22 cellular contexts compared by ENCODE assay signal in genomic region chr17:31529841-31530251, GRCh38.
DNase-seq lines count a peak whose midpoint lies in the region; ATAC-seq and TF ChIP-seq lines count a peak whose summit lies in the region.
"Had no signal": no experiment of that assay in that cellular context is flagged by ENCODE, and none has a peak within 500 bp of the region (broad histone marks: within the 10 kb centered on the region; RNA-seq: fewer than 3 reads in every experiment).

No MANE protein-coding gene starts in this region.

- no peak for TF ChIP-seq POLR2A in ovary (IDR thresholded peaks at IDR 0.05)
- TF ChIP-seq POLR2A in spleen (IDR thresholded peaks at IDR 0.05), result no peak

- CTCF ChIA-PET in activated CD4-positive, alpha-beta T cell treated with anti-CD3 and anti-CD28 coated beads, Interleukin-2, amount 10 ng/mL, durations not matched to agents 7 days and 5 days (lab: Charles Lee), result interaction anchor here (1.3 kb wide), 1 partner anchor 46 kb away, joined by 4 read pairs; no protein-coding TSS in a partner anchor
- CTCF ChIA-PET in CD8-positive, alpha-beta memory T cell (lab: Charles Lee), result interaction anchor here (1.6 kb wide), 1 partner anchor 312 kb away, joined by 5 read pairs; no protein-coding TSS in a partner anchor

- intact Hi-C loops in ovary (cut with DNase I), result loop anchor here in 2 of 4 donors (10.0 kb wide), 1 partner anchor 95 kb away; no protein-coding TSS in a partner anchor
- intact Hi-C loops in spleen (cut with DNase I; ENCODE audit: low total_unique reads), result loop anchor here (5.0 kb wide), 1 partner anchor 93 kb away; no protein-coding TSS in a partner anchor

- TF ChIP-seq CTCF in chondrocyte (IDR thresholded peaks at IDR 0.05) (no peak), ovary (IDR thresholded peaks at IDR 0.05) (no peak), spleen (IDR thresholded peaks at IDR 0.05 in 8 of 11, conservative IDR thresholded peaks at IDR 0.05 in 3 of 11) (no peak)

- H3K9me3 ChIP-seq in ovary (no peaks in the 10 kb centered on the region), spleen (no peaks in the 10 kb centered on the region)
- H3K9me3 ChIP-seq in CD8-positive, alpha-beta memory T cell (ENCODE audit: low read length), result no peaks in the 10 kb centered on the region
- H3K9me3 ChIP-seq: BLaER1 had no signal

- H3K27me3 Mint-ChIP-seq in activated CD4-positive, alpha-beta T cell treated with anti-CD3 and anti-CD28 coated beads, Interleukin-2, amount 10 ng/mL, durations not matched to agents 7 days and 5 days, result no peaks in the 10 kb centered on the region
- no peaks in the 10 kb centered on the region for H3K27me3 Mint-ChIP-seq in chondrocyte (ENCODE audit: low read depth)
- no peaks in the 10 kb centered on the region for H3K27me3 Mint-ChIP-seq in CD8-positive, alpha-beta memory T cell
- H3K27me3 Mint-ChIP-seq: B cell had no signal

- H3K27ac ChIP-seq in ovary (peak overlapping the region; percentile 63 to 75), spleen (no peak overlapping the region)
- no peak overlapping the region for H3K27ac ChIP-seq in CD8-positive, alpha-beta memory T cell (ENCODE audit: low read depth, low read length)
- H3K27ac ChIP-seq: 22Rv1, BLaER1, C4-2B had no signal

- DNase-seq in activated CD4-positive, alpha-beta T cell treated with anti-CD3 and anti-CD28 coated beads, Interleukin-2, amount 10 ng/mL, durations not matched to agents 7 days and 5 days, result no peak
- no peak for DNase-seq in activated CD4-positive, alpha-beta T cell treated with anti-CD3 and anti-CD28 coated beads for 4 hours
- DNase-seq in chondrocyte (ENCODE audit: low spot score), result peak; percentile 86
- DNase-seq in ovary, result peak in 1 of 5 donors; percentile 42
- DNase-seq in spleen, result peak; percentile 57
- no peak for DNase-seq in NCI-H226
- DNase-seq in CD8-positive, alpha-beta memory T cell, result no peak
- DNase-seq: CD4-positive, CD25-positive, alpha-beta regulatory T cell; CD8-positive, alpha-beta T cell; DMS 273 treated with DMSO at 0.1 percent for 48 hours; DMS79; EL; GDM1; H9 had no signal

- WGBS in ovary, 3 donors, result 73 to 81% (median 80%) methylated on average over 10 to 12 of the region's 12 CpGs
- 81 to 93% (median 91%) methylated on average over 10 to 12 of the region's 12 CpGs for WGBS in spleen, 5 donors

- H3K4me1 ChIP-seq in ovary (ENCODE audit: insufficient read depth) (peaks cover 9% of the 10 kb centered on the region), spleen (peaks cover 0 to 30% (median 21%) of the 10 kb centered on the region in 6 donors)
- no peaks in the 10 kb centered on the region for H3K4me1 ChIP-seq in CD8-positive, alpha-beta memory T cell (ENCODE audit: insufficient read depth, low read length)

- no peak overlapping the region for H3K4me3 ChIP-seq in ovary
- H3K4me3 ChIP-seq in spleen, result no peak overlapping the region
- no peak overlapping the region for H3K4me3 ChIP-seq in CD8-positive, alpha-beta memory T cell (ENCODE audit: low read length)
- H3K4me3 ChIP-seq: BLaER1, GM12878, GM23338 had no signal

- H3K9me3 Mint-ChIP-seq in activated CD4-positive, alpha-beta T cell treated with anti-CD3 and anti-CD28 coated beads, Interleukin-2, amount 10 ng/mL, durations not matched to agents 7 days and 5 days, result no peaks in the 10 kb centered on the region
- no peaks in the 10 kb centered on the region for H3K9me3 Mint-ChIP-seq in chondrocyte (ENCODE audit: low read depth)
- H3K9me3 Mint-ChIP-seq in CD8-positive, alpha-beta memory T cell, result no peaks in the 10 kb centered on the region
- H3K9me3 Mint-ChIP-seq: CD4-positive, CD25-positive, alpha-beta regulatory T cell; CD8-positive, alpha-beta T cell; GM23338; H9 had no signal

- POLR2A ChIA-PET in activated CD4-positive, alpha-beta T cell treated with anti-CD3 and anti-CD28 coated beads, Interleukin-2, amount 10 ng/mL, durations not matched to agents 7 days and 5 days (lab: Charles Lee), result no interaction called here
- POLR2A ChIA-PET in CD8-positive, alpha-beta memory T cell (lab: Charles Lee), result no interaction called here

- H3K27me3 ChIP-seq in ovary (no peaks in the 10 kb centered on the region), spleen (replicated peaks in 1 of 7) (no peaks in the 10 kb centered on the region)
- H3K27me3 ChIP-seq in CD8-positive, alpha-beta memory T cell (ENCODE audit: insufficient read depth, low read length, poor library complexity, severe bottlenecking), result no peaks in the 10 kb centered on the region
- H3K27me3 ChIP-seq: BLaER1 had no signal

- peaks cover 14% of the 10 kb centered on the region for H3K36me3 Mint-ChIP-seq in activated CD4-positive, alpha-beta T cell treated with anti-CD3 and anti-CD28 coated beads, Interleukin-2, amount 10 ng/mL, durations not matched to agents 7 days and 5 days (ENCODE audit: low read depth)
- no peaks in the 10 kb centered on the region for H3K36me3 Mint-ChIP-seq in chondrocyte (ENCODE audit: low read depth)
- H3K36me3 Mint-ChIP-seq in CD8-positive, alpha-beta memory T cell, result peaks cover 0 to 79% (median 0%) of the 10 kb centered on the region in 3 donors

- H3K4me1 Mint-ChIP-seq in activated CD4-positive, alpha-beta T cell treated with anti-CD3 and anti-CD28 coated beads, Interleukin-2, amount 10 ng/mL, durations not matched to agents 7 days and 5 days, result peaks cover 6% of the 10 kb centered on the region
- H3K4me1 Mint-ChIP-seq in chondrocyte (ENCODE audit: low read depth), result peaks cover 27% of the 10 kb centered on the region
- peaks cover 3 to 9% (median 6%) of the 10 kb centered on the region in 3 donors for H3K4me1 Mint-ChIP-seq in CD8-positive, alpha-beta memory T cell

- H3K36me3 ChIP-seq in ovary (no peaks in the 10 kb centered on the region), spleen (peaks cover 0 to 88% (median 53%) of the 10 kb centered on the region in 6 donors)
- H3K36me3 ChIP-seq in CD8-positive, alpha-beta memory T cell (ENCODE audit: insufficient read depth, low read length), result peaks cover 47% of the 10 kb centered on the region

- H3K27ac Mint-ChIP-seq in activated CD4-positive, alpha-beta T cell treated with anti-CD3 and anti-CD28 coated beads, Interleukin-2, amount 10 ng/mL, durations not matched to agents 7 days and 5 days, result peak overlapping the region; percentile 25
- no peak overlapping the region for H3K27ac Mint-ChIP-seq in chondrocyte (ENCODE audit: unreplicated experiment)
- H3K27ac Mint-ChIP-seq in CD8-positive, alpha-beta memory T cell, result peak overlapping the region in 1 of 8 donors; percentile 74
- H3K27ac Mint-ChIP-seq: B cell; CD4-positive, CD25-positive, alpha-beta regulatory T cell; CD8-positive, alpha-beta T cell; GM23338; H9 had no signal

- H3K4me3 Mint-ChIP-seq in activated CD4-positive, alpha-beta T cell treated with anti-CD3 and anti-CD28 coated beads, Interleukin-2, amount 10 ng/mL, durations not matched to agents 7 days and 5 days, result no peak overlapping the region
- no peak overlapping the region for H3K4me3 Mint-ChIP-seq in chondrocyte (ENCODE audit: unreplicated experiment)
- no peak overlapping the region for H3K4me3 Mint-ChIP-seq in CD8-positive, alpha-beta memory T cell
- H3K4me3 Mint-ChIP-seq: B cell; CD4-positive, CD25-positive, alpha-beta regulatory T cell; CD8-positive, alpha-beta T cell; GM23338; H9 had no signal

- no peak for ATAC-seq in SK-N-SH treated with all-trans-retinoic acid at 6 μM for 48 hours
- ATAC-seq: CD8-positive, alpha-beta T cell; GM12878; GM23338; HCT116 had no signal

- no peak for TF ChIP-seq EP300 in ovary (IDR thresholded peaks at IDR 0.05)

TF ChIP-seq in SK-N-SH treated with all-trans-retinoic acid at 6 μM for 48 hours, 23 proteins besides CTCF, POLR2A, EP300 and RAD21 (continues in another document):
- TF ChIP-seq TSHZ2 (CRISPR knock-in tag; IDR thresholded peaks at IDR 0.05) (no peak), CREB5 (CRISPR knock-in tag; IDR thresholded peaks at IDR 0.05; ENCODE audit: low read depth) (no peak), ARNTL (CRISPR knock-in tag; IDR thresholded peaks at IDR 0.05; ENCODE audit: borderline replicate concordance, low read depth) (no peak), ISL1 (CRISPR knock-in tag; IDR thresholded peaks at IDR 0.05) (no peak), SNAI2 (CRISPR knock-in tag; IDR thresholded peaks at IDR 0.05) (no peak), TCF4 (CRISPR knock-in tag; IDR thresholded peaks at IDR 0.05; ENCODE audit: borderline replicate concordance) (no peak), RARB (CRISPR knock-in tag; IDR thresholded peaks at IDR 0.05) (no peak), ZNF70 (CRISPR knock-in tag; IDR thresholded peaks at IDR 0.05) (no peak)

Comparison
In these comparisons a context has a peak if more than half of its experiments do, and no peak if none do; other contexts are left out.
1. DNase-seq: peak in chondrocyte (single experiment) and spleen (single experiment); none in activated CD4-positive, alpha-beta T cell treated with anti-CD3 and anti-CD28 coated beads, Interleukin-2, amount 10 ng/mL, durations not matched to agents 7 days and 5 days (single experiment), activated CD4-positive, alpha-beta T cell treated with anti-CD3 and anti-CD28 coated beads for 4 hours (0 of 2), NCI-H226 (single experiment) and CD8-positive, alpha-beta memory T cell (0 of 5).
2. H3K27ac ChIP-seq: peak in ovary (2 of 2); none in spleen (0 of 8) and CD8-positive, alpha-beta memory T cell (single experiment).